ENCODE assay signal across 1 cellular context in the genomic region with DNA sequence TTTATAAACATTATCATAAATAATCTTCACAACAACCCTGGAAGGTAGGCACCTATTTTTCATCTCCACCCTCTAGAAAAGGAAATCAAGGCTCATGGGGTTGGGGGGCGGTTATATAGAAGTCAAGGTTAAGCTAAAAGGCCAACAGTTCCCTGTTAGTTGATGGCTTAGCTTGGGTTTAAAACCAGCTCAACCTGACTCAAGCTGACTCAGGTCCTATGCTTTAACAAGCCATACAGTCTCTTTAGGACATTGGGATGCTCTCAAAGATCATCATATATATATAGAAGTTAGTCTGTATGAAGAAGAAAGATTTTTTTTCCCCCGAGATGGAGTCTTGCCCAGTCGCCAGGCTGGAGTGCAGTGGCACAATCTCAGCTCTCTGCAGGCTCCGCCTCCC.
TF ChIP-seq lines count a peak whose summit lies in the region.

No MANE protein-coding gene starts in this region.

TF ChIP-seq in K562, 482 proteins besides CTCF, POLR2A, EP300 and RAD21:
- TF ChIP-seq ZNF644 (tag; IDR thresholded peaks at IDR 0.05; ENCODE audit: low read depth): 0 out of 2 replicates have a peak, but pooled peaks have one; percentile 18
- TF ChIP-seq CHD7 (IDR thresholded peaks at IDR 0.05; ENCODE audit: low read depth, low read length): no peak
- TF ChIP-seq, protein P1, sequence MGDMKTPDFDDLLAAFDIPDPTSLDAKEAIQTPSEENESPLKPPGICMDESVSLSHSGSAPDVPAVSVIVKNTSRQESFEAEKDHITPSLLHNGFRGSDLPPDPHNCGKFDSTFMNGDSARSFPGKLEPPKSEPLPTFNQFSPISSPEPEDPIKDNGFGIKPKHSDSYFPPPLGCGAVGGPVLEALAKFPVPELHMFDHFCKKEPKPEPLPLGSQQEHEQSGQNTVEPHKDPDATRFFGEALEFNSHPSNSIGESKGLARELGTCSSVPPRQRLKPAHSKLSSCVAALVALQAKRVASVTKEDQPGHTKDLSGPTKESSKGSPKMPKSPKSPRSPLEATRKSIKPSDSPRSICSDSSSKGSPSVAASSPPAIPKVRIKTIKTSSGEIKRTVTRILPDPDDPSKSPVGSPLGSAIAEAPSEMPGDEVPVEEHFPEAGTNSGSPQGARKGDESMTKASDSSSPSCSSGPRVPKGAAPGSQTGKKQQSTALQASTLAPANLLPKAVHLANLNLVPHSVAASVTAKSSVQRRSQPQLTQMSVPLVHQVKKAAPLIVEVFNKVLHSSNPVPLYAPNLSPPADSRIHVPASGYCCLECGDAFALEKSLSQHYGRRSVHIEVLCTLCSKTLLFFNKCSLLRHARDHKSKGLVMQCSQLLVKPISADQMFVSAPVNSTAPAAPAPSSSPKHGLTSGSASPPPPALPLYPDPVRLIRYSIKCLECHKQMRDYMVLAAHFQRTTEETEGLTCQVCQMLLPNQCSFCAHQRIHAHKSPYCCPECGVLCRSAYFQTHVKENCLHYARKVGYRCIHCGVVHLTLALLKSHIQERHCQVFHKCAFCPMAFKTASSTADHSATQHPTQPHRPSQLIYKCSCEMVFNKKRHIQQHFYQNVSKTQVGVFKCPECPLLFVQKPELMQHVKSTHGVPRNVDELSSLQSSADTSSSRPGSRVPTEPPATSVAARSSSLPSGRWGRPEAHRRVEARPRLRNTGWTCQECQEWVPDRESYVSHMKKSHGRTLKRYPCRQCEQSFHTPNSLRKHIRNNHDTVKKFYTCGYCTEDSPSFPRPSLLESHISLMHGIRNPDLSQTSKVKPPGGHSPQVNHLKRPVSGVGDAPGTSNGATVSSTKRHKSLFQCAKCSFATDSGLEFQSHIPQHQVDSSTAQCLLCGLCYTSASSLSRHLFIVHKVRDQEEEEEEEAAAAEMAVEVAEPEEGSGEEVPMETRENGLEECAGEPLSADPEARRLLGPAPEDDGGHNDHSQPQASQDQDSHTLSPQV (IDR thresholded peaks at IDR 0.05): peak; percentile 7; the same call in 1 of the 2 replicates
- no peak for TF ChIP-seq UBTF (IDR thresholded peaks at IDR 0.05; ENCODE audit: borderline replicate concordance in 1 of 2, low read depth in 2 of 2, low read length in 2 of 2)
- no peak for TF ChIP-seq KLF10 (CRISPR knock-in tag; IDR thresholded peaks at IDR 0.05)
- TF ChIP-seq ZNF3 (CRISPR knock-in tag; IDR thresholded peaks at IDR 0.05): no peak
- TF ChIP-seq RBFOX2 (IDR thresholded peaks at IDR 0.05; ENCODE audit: low read depth, low read length): no peak
- TF ChIP-seq ZNF224 (CRISPR knock-in tag; IDR thresholded peaks at IDR 0.05): no peak
- no peak for TF ChIP-seq PHF8 (IDR thresholded peaks at IDR 0.05; ENCODE audit: borderline replicate concordance, low read length)
- TF ChIP-seq HNRNPK (IDR thresholded peaks at IDR 0.05; ENCODE audit: low read depth, low read length, poor library complexity, severe bottlenecking): no peak
- TF ChIP-seq BMI1 (IDR thresholded peaks at IDR 0.05; ENCODE audit: low read length): no peak
- TF ChIP-seq SNAPC5 (CRISPR knock-in tag; IDR thresholded peaks at IDR 0.05): no peak
